In the genomic region with DNA sequence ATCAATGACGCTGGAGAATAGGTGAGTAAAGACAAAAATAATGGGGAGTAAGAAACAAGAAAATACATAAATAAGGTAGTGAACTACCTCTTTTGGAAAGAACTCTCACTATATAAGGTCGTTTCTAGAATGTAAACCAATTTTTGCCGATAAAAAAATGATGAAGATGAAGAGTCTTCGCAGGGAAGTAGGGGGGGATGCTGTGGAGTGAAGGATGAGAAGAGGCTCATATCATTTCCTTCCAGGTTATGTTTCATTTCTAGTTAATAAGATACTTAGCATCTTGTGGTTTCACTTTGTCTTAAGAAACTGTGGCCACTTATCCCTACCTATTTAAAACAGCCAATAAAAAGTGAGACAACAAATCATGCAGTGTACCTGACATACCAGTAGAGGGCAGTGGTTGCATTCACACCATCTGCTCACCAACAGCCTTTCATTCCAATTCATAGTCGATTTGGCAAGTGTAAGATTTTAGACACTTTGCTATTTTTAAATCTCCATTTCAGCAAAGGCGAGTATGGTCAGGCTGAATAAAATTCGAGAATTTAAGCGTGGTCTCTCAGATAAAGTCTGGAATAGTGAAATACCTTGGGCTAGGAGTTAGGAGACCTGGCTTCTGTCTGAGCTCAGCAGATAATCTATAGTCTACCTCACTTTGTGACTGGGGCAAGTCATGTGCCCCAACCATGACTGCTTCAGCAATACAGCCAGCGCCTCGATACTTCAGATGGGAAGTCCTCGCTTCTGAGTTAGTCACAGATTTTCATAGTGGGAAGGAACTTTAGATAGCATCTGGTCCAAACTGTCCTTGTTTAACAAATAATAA, we compare ENCODE assay signal across 9 cellular contexts. TPM values are rescaled to one million over a fixed set of nuclear protein-coding genes. Genes with fewer than 3 reads are reported as not detected.
A peak's percentile ranks its signal among the peaks of the same experiment; 100 is the strongest.
DNase-seq lines count a peak whose midpoint lies in the region; ATAC-seq, FAIRE-seq and TF ChIP-seq lines count a peak whose summit lies in the region.
"Had no signal": no experiment of that assay in that cellular context is flagged by ENCODE, and none has a peak within 500 bp of the region (broad histone marks: within the 10 kb centered on the region; RNA-seq: fewer than 3 reads in every experiment).

No MANE protein-coding gene starts in this region.

- peak; percentile 46 for DNase-seq in AG09309 (ENCODE audit: low read depth)
- DNase-seq in GM12892 (ENCODE audit: insufficient read length) = no peak
- peak; percentile 85 for DNase-seq in NCI-H1105 treated with DMSO at 0.1 percent for 48 hours (lab: John Stamatoyannopoulos, UW)
- peak in 1 of 3 donors; percentile 44 for DNase-seq in T-helper 17 cell
- peak; percentile 69 for DNase-seq in cerebellum (ENCODE audit: low spot score)
- DNase-seq in left colon = peak in 1 of 2 donors; percentile 21
- DNase-seq in stimulated activated naive CD8-positive, alpha-beta T cell treated with anti-CD3 and anti-CD28 coated beads, Interleukin-15, Interleukin-2, amounts not matched to agents 100 U/mL and 50 U/mL, for 24 hours = peak; percentile 28

- TF ChIP-seq CTCF in AG09309 (IDR thresholded peaks at IDR 0.05; ENCODE audit: control insufficient read depth, insufficient read depth, low read depth, low read length, missing control alignments) = peak; percentile 88

- H3K4me1 Mint-ChIP-seq in T-helper 17 cell = peaks cover 48% of the 10 kb centered on the region

- intact Hi-C loops in left colon (cut with DNase I, micrococcal nuclease) = loop anchor here in 1 of 2 donors (10.0 kb wide), 1 partner anchor 1327 kb away; no protein-coding TSS in a partner anchor

- H3K36me3 Mint-ChIP-seq in T-helper 17 cell (ENCODE audit: low read depth) = peaks cover 10% of the 10 kb centered on the region

- ATAC-seq in HG02759 (IDR thresholded peaks at IDR 0.05; ENCODE audit: unreplicated experiment) (peak; percentile 91), T-helper 17 cell (peak; percentile 88), left colon (peak; percentile 84)
- peak; percentile 56 for ATAC-seq in stimulated activated naive CD8-positive, alpha-beta T cell treated with anti-CD3 and anti-CD28 coated beads, Interleukin-15, Interleukin-2, amounts not matched to agents 100 U/mL and 50 U/mL, for 24 hours

- peak; percentile 96 for FAIRE-seq in GM12892 (lab: Jason Lieb, UNC)

- no peak for TF ChIP-seq POLR2A in GM12892 (IDR thresholded peaks at IDR 0.05; ENCODE audit: low read depth, low read length)

- no peaks in the 10 kb centered on the region for H3K9me3 ChIP-seq in T-helper 17 cell (ENCODE audit: control insufficient read depth, low read length, poor library complexity, severe bottlenecking)
- H3K9me3 ChIP-seq: SJSA1 had no signal

- H3K27me3 Mint-ChIP-seq in T-helper 17 cell = no peaks in the 10 kb centered on the region

- peak overlapping the region; percentile 94 for H3K27ac Mint-ChIP-seq in T-helper 17 cell

- H3K4me3 Mint-ChIP-seq in T-helper 17 cell = peak overlapping the region; percentile 57

- H3K4me3 ChIP-seq in AG09309 (ENCODE audit: control insufficient read depth, low read depth, low read length) = no peak overlapping the region
- H3K4me3 ChIP-seq: SJSA1 had no signal

RNA-seq across cellular contexts. Expression of gene ICE2, which starts 28.9 kb away (rescaled TPM):
- polyA plus RNA-seq in GM12892 (2012; ENCODE audit: missing spikeins) = 36.3 TPM
- total RNA-seq in T-helper 17 cell (10 to 100 TPM; 32.9 to 39.8 TPM), cerebellum (83.6 TPM), left colon (10 to 100 TPM; 29.2 to 31.7 TPM)
